ENCODE assay signal across 10 cellular contexts in the genomic region with DNA sequence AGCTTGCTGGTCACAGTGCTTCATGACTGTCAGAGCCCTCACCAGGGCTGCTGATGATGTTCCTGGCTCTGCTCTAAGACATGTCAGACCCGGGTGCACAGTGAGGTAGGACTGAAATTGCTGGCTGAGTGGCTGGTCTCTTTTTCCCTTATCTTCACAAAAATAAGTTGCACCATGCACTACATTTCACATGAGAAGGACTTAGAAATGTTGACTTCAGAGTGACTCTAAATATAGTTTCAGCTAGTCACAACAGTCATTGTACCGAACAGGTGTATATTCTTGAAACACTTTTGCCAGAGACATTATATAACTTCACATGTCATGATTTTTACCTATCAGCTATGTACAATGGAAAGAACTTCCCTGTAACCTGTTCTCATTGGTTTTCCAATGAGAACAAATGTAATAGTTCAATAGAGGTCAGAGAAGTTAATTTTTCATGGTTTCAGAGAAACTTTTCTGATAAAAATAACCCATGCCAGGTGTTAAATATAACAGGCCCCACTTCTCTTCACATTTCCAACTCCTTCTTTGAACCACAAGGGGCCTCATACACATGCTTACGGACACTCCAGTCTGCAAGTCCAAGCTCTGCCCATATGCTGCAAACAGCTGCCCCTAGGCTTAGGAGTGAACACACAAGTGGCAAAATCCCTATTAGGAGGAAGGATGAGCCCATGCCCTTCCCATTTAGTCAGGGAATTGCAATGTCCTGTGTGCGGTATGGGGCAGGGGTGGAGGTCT.
A peak's percentile ranks its signal among the peaks of the same experiment; 100 is the strongest.
DNase-seq lines count a peak whose midpoint lies in the region; ATAC-seq, FAIRE-seq and TF ChIP-seq lines count a peak whose summit lies in the region.
"Had no signal": no experiment of that assay in that cellular context is flagged by ENCODE, and none has a peak within 500 bp of the region (broad histone marks: within the 10 kb centered on the region; RNA-seq: fewer than 3 reads in every experiment).

No MANE protein-coding gene starts in this region.

- peaks cover 99% of the 10 kb centered on the region for H3K79me2 ChIP-seq in SK-N-SH (ENCODE audit: insufficient read depth)

- FAIRE-seq in pancreas (lab: Jason Lieb, UNC): no peak
- FAIRE-seq: H54 had no signal

- no peak for TF ChIP-seq RAD21 in SK-N-SH (IDR thresholded peaks at IDR 0.05; ENCODE audit: low read length)

- H3K27me3 ChIP-seq in SK-N-SH (ENCODE audit: insufficient read depth): no peaks in the 10 kb centered on the region
- no peaks in the 10 kb centered on the region for H3K27me3 ChIP-seq in pancreas

- no peak for DNase-seq in SK-N-SH
- no peak for DNase-seq in choroid plexus epithelial cell (ENCODE audit: low read depth)
- no peak for DNase-seq in NCI-H748 (lab: John Stamatoyannopoulos, UW; ENCODE audit: unreplicated experiment)
- no peak for DNase-seq in pancreas
- DNase-seq in DMS79 (lab: John Stamatoyannopoulos, UW): no peak
- DNase-seq: activated CD8-positive, alpha-beta memory T cell treated with anti-CD3 and anti-CD28 coated beads, Interleukin-2, amount 50 U/mL, for 48 hours had no signal

- H3K4me3 ChIP-seq in SK-N-SH (ENCODE audit: low read depth in 2 of 2, low read length in 1 of 2) (no peak overlapping the region), choroid plexus epithelial cell (ENCODE audit: low read depth, low read length) (no peak overlapping the region), pancreas (no peak overlapping the region)

- no peak overlapping the region for H3K9ac ChIP-seq in SK-N-SH

- no peaks in the 10 kb centered on the region for H3K9me3 ChIP-seq in SK-N-SH
- H3K9me3 ChIP-seq in pancreas: no peaks in the 10 kb centered on the region

- TF ChIP-seq CTCF in SK-N-SH (IDR thresholded peaks at IDR 0.05) (peak; percentile 16; the same call in 1 of the 2 replicates), choroid plexus epithelial cell (conservative IDR thresholded peaks at IDR 0.05; ENCODE audit: low read depth, low read length) (peak; percentile 7), pancreas (IDR thresholded peaks at IDR 0.05) (no peak)

- CTCF ChIA-PET in SK-N-SH (lab: Yijun Ruan, JAX): interaction anchor here (0.7 to 1.4 kb wide), 4 partner anchors 19 to 23 kb away, joined by 3 to 6 read pairs (median 4); no protein-coding TSS in a partner anchor

- H3K4me1 ChIP-seq in SK-N-SH (ENCODE audit: control insufficient read depth in 1 of 2, insufficient read depth in 2 of 2, low read depth in 1 of 2, low read length in 1 of 2) (peaks cover 9 to 27% of the 10 kb centered on the region in 2 experiments), pancreas (peaks cover 0 to 18% (median 10%) of the 10 kb centered on the region in 3 donors)

- no peaks in the 10 kb centered on the region for H3K9me2 ChIP-seq in SK-N-SH

- H4K20me1 ChIP-seq in SK-N-SH (ENCODE audit: insufficient read depth): no peaks in the 10 kb centered on the region

- peaks cover 51 to 68% of the 10 kb centered on the region in 2 experiments for H3K36me3 ChIP-seq in SK-N-SH (replicated peaks in 1 of 2; ENCODE audit: control insufficient read depth in 1 of 2, insufficient read depth in 2 of 2, low read length in 1 of 2)
- H3K36me3 ChIP-seq in pancreas: peaks cover 0 to 4% (median 0%) of the 10 kb centered on the region in 3 donors

- 98% methylated on average over 4 of the region's 4 CpGs for WGBS in SK-N-SH (ENCODE audit: low lambda C conversion rate)
- WGBS in pancreas, 2 donors: 77 to 78% methylated on average over 4 of the region's 4 CpGs

- no peak overlapping the region for H3K27ac ChIP-seq in SK-N-SH (ENCODE audit: low read depth in 2 of 2, low read length in 1 of 2)
- H3K27ac ChIP-seq in pancreas: no peak overlapping the region

- POLR2A ChIA-PET in SK-N-SH (lab: Yijun Ruan, JAX): no interaction called here

- H2AFZ ChIP-seq in SK-N-SH (ENCODE audit: low read depth): no peak overlapping the region

- intact Hi-C loops in pancreas (cut with DNase I): no loop called here

- ATAC-seq in SK-N-SH treated with all-trans-retinoic acid at 6 μM for 48 hours (no peak), GM21526 (IDR thresholded peaks at IDR 0.05; ENCODE audit: low FRiP score, unreplicated experiment) (peak; percentile 54), HG03378 (IDR thresholded peaks at IDR 0.05; ENCODE audit: unreplicated experiment) (peak; percentile 51), pancreas (no peak)

- peaks cover 23% of the 10 kb centered on the region for H3F3A ChIP-seq in SK-N-SH (replicated peaks; ENCODE audit: insufficient read depth)

- H3K4me2 ChIP-seq in SK-N-SH: no peak overlapping the region

- TF ChIP-seq EP300 in SK-N-SH (IDR thresholded peaks at IDR 0.05; ENCODE audit: borderline replicate concordance in 1 of 2, low read depth in 1 of 2, low read length in 1 of 2): no peak

TF ChIP-seq in SK-N-SH, 30 proteins besides CTCF, POLR2A, EP300 and RAD21:
- no peak for TF ChIP-seq FOXJ3 (CRISPR knock-in tag; IDR thresholded peaks at IDR 0.05)

TF ChIP-seq in SK-N-SH treated with all-trans-retinoic acid at 6 μM for 48 hours, 23 proteins besides CTCF, POLR2A, EP300 and RAD21:
- TF ChIP-seq SNAI2 (CRISPR knock-in tag; IDR thresholded peaks at IDR 0.05): no peak
- no peak for TF ChIP-seq CSDC2 (CRISPR knock-in tag; IDR thresholded peaks at IDR 0.05)
- TF ChIP-seq, protein P1, sequence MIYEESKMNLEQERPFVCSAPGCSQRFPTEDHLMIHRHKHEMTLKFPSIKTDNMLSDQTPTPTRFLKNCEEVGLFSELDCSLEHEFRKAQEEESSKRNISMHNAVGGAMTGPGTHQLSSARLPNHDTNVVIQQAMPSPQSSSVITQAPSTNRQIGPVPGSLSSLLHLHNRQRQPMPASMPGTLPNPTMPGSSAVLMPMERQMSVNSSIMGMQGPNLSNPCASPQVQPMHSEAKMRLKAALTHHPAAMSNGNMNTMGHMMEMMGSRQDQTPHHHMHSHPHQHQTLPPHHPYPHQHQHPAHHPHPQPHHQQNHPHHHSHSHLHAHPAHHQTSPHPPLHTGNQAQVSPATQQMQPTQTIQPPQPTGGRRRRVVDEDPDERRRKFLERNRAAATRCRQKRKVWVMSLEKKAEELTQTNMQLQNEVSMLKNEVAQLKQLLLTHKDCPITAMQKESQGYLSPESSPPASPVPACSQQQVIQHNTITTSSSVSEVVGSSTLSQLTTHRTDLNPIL (CRISPR knock-in tag; IDR thresholded peaks at IDR 0.05; ENCODE audit: low read depth): no peak
- TF ChIP-seq, protein P2, sequence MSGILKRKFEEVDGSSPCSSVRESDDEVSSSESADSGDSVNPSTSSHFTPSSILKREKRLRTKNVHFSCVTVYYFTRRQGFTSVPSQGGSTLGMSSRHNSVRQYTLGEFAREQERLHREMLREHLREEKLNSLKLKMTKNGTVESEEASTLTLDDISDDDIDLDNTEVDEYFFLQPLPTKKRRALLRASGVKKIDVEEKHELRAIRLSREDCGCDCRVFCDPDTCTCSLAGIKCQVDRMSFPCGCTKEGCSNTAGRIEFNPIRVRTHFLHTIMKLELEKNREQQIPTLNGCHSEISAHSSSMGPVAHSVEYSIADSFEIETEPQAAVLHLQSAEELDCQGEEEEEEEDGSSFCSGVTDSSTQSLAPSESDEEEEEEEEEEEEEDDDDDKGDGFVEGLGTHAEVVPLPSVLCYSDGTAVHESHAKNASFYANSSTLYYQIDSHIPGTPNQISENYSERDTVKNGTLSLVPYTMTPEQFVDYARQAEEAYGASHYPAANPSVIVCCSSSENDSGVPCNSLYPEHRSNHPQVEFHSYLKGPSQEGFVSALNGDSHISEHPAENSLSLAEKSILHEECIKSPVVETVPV (CRISPR knock-in tag; IDR thresholded peaks at IDR 0.05): no peak
- TF ChIP-seq, protein P3, sequence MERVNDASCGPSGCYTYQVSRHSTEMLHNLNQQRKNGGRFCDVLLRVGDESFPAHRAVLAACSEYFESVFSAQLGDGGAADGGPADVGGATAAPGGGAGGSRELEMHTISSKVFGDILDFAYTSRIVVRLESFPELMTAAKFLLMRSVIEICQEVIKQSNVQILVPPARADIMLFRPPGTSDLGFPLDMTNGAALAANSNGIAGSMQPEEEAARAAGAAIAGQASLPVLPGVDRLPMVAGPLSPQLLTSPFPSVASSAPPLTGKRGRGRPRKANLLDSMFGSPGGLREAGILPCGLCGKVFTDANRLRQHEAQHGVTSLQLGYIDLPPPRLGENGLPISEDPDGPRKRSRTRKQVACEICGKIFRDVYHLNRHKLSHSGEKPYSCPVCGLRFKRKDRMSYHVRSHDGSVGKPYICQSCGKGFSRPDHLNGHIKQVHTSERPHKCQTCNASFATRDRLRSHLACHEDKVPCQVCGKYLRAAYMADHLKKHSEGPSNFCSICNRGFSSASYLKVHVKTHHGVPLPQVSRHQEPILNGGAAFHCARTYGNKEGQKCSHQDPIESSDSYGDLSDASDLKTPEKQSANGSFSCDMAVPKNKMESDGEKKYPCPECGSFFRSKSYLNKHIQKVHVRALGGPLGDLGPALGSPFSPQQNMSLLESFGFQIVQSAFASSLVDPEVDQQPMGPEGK (CRISPR knock-in tag; IDR thresholded peaks at IDR 0.05; ENCODE audit: borderline replicate concordance): no peak
- TF ChIP-seq ISL1 (CRISPR knock-in tag; IDR thresholded peaks at IDR 0.05): no peak
- TF ChIP-seq TOX (CRISPR knock-in tag; IDR thresholded peaks at IDR 0.05; ENCODE audit: borderline replicate concordance): no peak
- TF ChIP-seq ESRRG (CRISPR knock-in tag; IDR thresholded peaks at IDR 0.05): no peak
- no peak for TF ChIP-seq ZFP3 (CRISPR knock-in tag; IDR thresholded peaks at IDR 0.05)
- TF ChIP-seq ZNF70 (CRISPR knock-in tag; IDR thresholded peaks at IDR 0.05): no peak
- TF ChIP-seq ZFP30 (CRISPR knock-in tag; IDR thresholded peaks at IDR 0.05): no peak
- TF ChIP-seq ARNTL (CRISPR knock-in tag; IDR thresholded peaks at IDR 0.05; ENCODE audit: borderline replicate concordance, low read depth): no peak
- TF ChIP-seq PPARA (CRISPR knock-in tag; IDR thresholded peaks at IDR 0.05; ENCODE audit: borderline replicate concordance): no peak
- no peak for TF ChIP-seq BACH2 (CRISPR knock-in tag; IDR thresholded peaks at IDR 0.05; ENCODE audit: borderline replicate concordance)
- TF ChIP-seq, protein P4, sequence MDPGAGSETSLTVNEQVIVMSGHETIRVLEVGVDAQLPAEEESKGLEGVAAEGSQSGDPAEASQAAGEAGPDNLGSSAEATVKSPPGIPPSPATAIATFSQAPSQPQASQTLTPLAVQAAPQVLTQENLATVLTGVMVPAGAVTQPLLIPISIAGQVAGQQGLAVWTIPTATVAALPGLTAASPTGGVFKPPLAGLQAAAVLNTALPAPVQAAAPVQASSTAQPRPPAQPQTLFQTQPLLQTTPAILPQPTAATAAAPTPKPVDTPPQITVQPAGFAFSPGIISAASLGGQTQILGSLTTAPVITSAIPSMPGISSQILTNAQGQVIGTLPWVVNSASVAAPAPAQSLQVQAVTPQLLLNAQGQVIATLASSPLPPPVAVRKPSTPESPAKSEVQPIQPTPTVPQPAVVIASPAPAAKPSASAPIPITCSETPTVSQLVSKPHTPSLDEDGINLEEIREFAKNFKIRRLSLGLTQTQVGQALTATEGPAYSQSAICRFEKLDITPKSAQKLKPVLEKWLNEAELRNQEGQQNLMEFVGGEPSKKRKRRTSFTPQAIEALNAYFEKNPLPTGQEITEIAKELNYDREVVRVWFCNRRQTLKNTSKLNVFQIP (CRISPR knock-in tag; IDR thresholded peaks at IDR 0.05; ENCODE audit: borderline replicate concordance, low read depth): no peak
TF ChIP-seq in SK-N-SH treated with all-trans-retinoic acid at 6 μM for 48 hours: peak in this region for 0.

Comparison
In these comparisons a context has a peak if more than half of its experiments do, and no peak if none do; other contexts are left out.
1. CTCF ChIP-seq: peak in SK-N-SH (single experiment) and choroid plexus epithelial cell (single experiment); none in pancreas (0 of 4).
2. ATAC-seq: peak in GM21526 (single experiment) and HG03378 (single experiment); none in SK-N-SH treated with all-trans-retinoic acid at 6 μM for 48 hours (single experiment) and pancreas (0 of 4).